ENCODE assay signal across 22 cellular contexts in the genomic region with DNA sequence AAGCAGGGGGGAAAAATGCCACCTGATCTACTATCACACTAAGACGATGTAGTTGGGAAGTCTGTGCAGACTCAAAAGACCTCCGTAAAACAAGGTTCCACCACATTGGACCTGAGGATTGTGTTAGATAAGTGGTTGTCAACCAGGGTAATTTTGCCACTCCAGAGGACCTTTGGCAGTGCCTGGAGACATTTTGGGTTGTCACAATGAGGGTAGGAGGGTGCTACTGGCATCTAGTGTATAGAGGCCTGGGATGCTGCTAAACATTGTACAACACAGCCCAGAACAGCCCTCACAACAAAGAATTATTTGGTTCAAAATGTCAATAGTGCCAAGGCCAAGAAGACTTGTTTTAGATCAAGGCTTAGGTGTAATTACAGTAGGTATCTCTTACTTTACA. TPM values are rescaled to one million over a fixed set of nuclear protein-coding genes. Genes with fewer than 3 reads are reported as not detected.
DNase-seq lines count a peak whose midpoint lies in the region; ATAC-seq and TF ChIP-seq lines count a peak whose summit lies in the region.
"Had no signal": no experiment of that assay in that cellular context is flagged by ENCODE, and none has a peak within 500 bp of the region (broad histone marks: within the 10 kb centered on the region; RNA-seq: fewer than 3 reads in every experiment).

No MANE protein-coding gene starts in this region.

- H3K36me3 ChIP-seq in brain microvascular endothelial cell (replicated peaks): no peaks in the 10 kb centered on the region
- H3K36me3 ChIP-seq: neutrophil, right atrium auricular region, upper lobe of left lung had no signal

- H3K4me3 ChIP-seq in skin epidermis (no peak overlapping the region), brain microvascular endothelial cell (ENCODE audit: low read depth, low read length) (no peak overlapping the region)
- H3K4me3 ChIP-seq: A549, right atrium auricular region, upper lobe of left lung had no signal

- H3K27ac Mint-ChIP-seq in activated CD4-positive, alpha-beta T cell treated with anti-CD3 and anti-CD28 coated beads, Interleukin-2, amount 10 ng/mL, durations not matched to agents 24 days and 14 days: peak overlapping the region; percentile 92
- H3K27ac Mint-ChIP-seq in activated naive CD4-positive, alpha-beta T cell treated with anti-CD3 and anti-CD28 coated beads, Interleukin-2, amount 50 U/mL, for 72 hours: peak overlapping the region; percentile 100
- no peak overlapping the region for H3K27ac Mint-ChIP-seq in glutamatergic neuron (ENCODE audit: unreplicated experiment)

- H3K27me3 Mint-ChIP-seq in activated CD4-positive, alpha-beta T cell treated with anti-CD3 and anti-CD28 coated beads, Interleukin-2, amount 10 ng/mL, durations not matched to agents 24 days and 14 days: no peaks in the 10 kb centered on the region
- H3K27me3 Mint-ChIP-seq in glutamatergic neuron (ENCODE audit: unreplicated experiment): peaks cover 3% of the 10 kb centered on the region

- ATAC-seq in HG03354 (IDR thresholded peaks at IDR 0.05; ENCODE audit: poor library complexity, severe bottlenecking, unreplicated experiment): peak; percentile 11
- ATAC-seq in activated naive CD4-positive, alpha-beta T cell treated with anti-CD3 and anti-CD28 coated beads, Interleukin-2, amount 50 U/mL, for 72 hours: peak in 1 of 2 donors; percentile 8
- ATAC-seq: A549 had no signal

- peaks cover 86% of the 10 kb centered on the region for H3K4me1 Mint-ChIP-seq in activated CD4-positive, alpha-beta T cell treated with anti-CD3 and anti-CD28 coated beads, Interleukin-2, amount 10 ng/mL, durations not matched to agents 24 days and 14 days
- H3K4me1 Mint-ChIP-seq in glutamatergic neuron (ENCODE audit: low read depth, unreplicated experiment): no peaks in the 10 kb centered on the region

- peaks cover 69% of the 10 kb centered on the region for H3K36me3 Mint-ChIP-seq in activated CD4-positive, alpha-beta T cell treated with anti-CD3 and anti-CD28 coated beads, Interleukin-2, amount 10 ng/mL, durations not matched to agents 24 days and 14 days (ENCODE audit: low read depth)
- H3K36me3 Mint-ChIP-seq in activated naive CD4-positive, alpha-beta T cell treated with anti-CD3 and anti-CD28 coated beads, Interleukin-2, amount 50 U/mL, for 72 hours: peaks cover 50 to 63% of the 10 kb centered on the region in 2 donors
- H3K36me3 Mint-ChIP-seq in glutamatergic neuron (ENCODE audit: unreplicated experiment): no peaks in the 10 kb centered on the region

- H3K27me3 ChIP-seq in brain microvascular endothelial cell (replicated peaks): no peaks in the 10 kb centered on the region
- H3K27me3 ChIP-seq: neutrophil, right atrium auricular region, upper lobe of left lung had no signal

- peak overlapping the region; percentile 75 for H3K4me3 Mint-ChIP-seq in activated CD4-positive, alpha-beta T cell treated with anti-CD3 and anti-CD28 coated beads, Interleukin-2, amount 10 ng/mL, durations not matched to agents 24 days and 14 days
- no peak overlapping the region for H3K4me3 Mint-ChIP-seq in glutamatergic neuron (ENCODE audit: unreplicated experiment)

- TF ChIP-seq CTCF in glutamatergic neuron (IDR thresholded peaks at IDR 0.05; ENCODE audit: partially characterized antibody, unreplicated experiment) (no peak), brain microvascular endothelial cell (IDR thresholded peaks at IDR 0.05; ENCODE audit: low read depth, low read length, missing control alignments) (no peak)

- in situ Hi-C loops in brain microvascular endothelial cell (cut with HindIII; ENCODE audit: low pct_ligation_motif_present, low sequenced_read_pairs): no loop called here

- intact Hi-C loops in activated CD4-positive, alpha-beta T cell treated with anti-CD3 and anti-CD28 coated beads, Interleukin-2, amount 10 ng/mL, durations not matched to agents 24 days and 14 days (cut with micrococcal nuclease): loop anchor here (1.0 to 10.0 kb wide), 6 partner anchors 14 to 795 kb away; a partner anchor contains a TSS

- DNase-seq in activated CD4-positive, alpha-beta T cell treated with anti-CD3 and anti-CD28 coated beads, Interleukin-2, amount 10 ng/mL, durations not matched to agents 24 days and 14 days: peak; percentile 73
- no peak for DNase-seq in activated CD4-positive, alpha-beta T cell treated with anti-CD3 and anti-CD28 coated beads, Interleukin-2, amount 50 U/mL, for 4 hours
- DNase-seq in activated naive CD4-positive, alpha-beta T cell treated with anti-CD3 and anti-CD28 coated beads, Interleukin-2, amount 50 U/mL, for 72 hours (ENCODE audit: low spot score in 2 of 2): no peak
- DNase-seq in DMS114 treated with DMSO at 0.1 percent for 48 hours (lab: John Stamatoyannopoulos, UW; ENCODE audit: unreplicated experiment) (no peak), glutamatergic neuron (no peak), brain microvascular endothelial cell (no peak)
- DNase-seq: COR-L47; HCEC 1CT; mesendoderm; NCI-H1694; NCI-H446 treated with DMSO at 0.1 percent for 48 hours; stimulated activated CD4-positive, alpha-beta T cell treated with anti-CD3 and anti-CD28 coated beads, Interleukin-2, amount 100 ng/mL, for 24 hours; upper lobe of left lung had no signal

- peaks cover 14% of the 10 kb centered on the region for H3K9me3 Mint-ChIP-seq in activated CD4-positive, alpha-beta T cell treated with anti-CD3 and anti-CD28 coated beads, Interleukin-2, amount 10 ng/mL, durations not matched to agents 24 days and 14 days
- peaks cover 4 to 11% of the 10 kb centered on the region in 2 donors for H3K9me3 Mint-ChIP-seq in activated naive CD4-positive, alpha-beta T cell treated with anti-CD3 and anti-CD28 coated beads, Interleukin-2, amount 50 U/mL, for 72 hours
- peaks cover 2% of the 10 kb centered on the region for H3K9me3 Mint-ChIP-seq in glutamatergic neuron (ENCODE audit: unreplicated experiment)

- H3K27ac ChIP-seq in skin epidermis: peak overlapping the region in 17 of 21 experiments; percentile 3 to 78 (median 61)
- H3K27ac ChIP-seq in brain microvascular endothelial cell: no peak overlapping the region
- H3K27ac ChIP-seq: A549, neutrophil, right atrium auricular region had no signal

RNA-seq across cellular contexts. Expression of a gene that starts 14.6 kb away (rescaled TPM):
- total RNA-seq in activated CD4-positive, alpha-beta T cell treated with anti-CD3 and anti-CD28 coated beads, Interleukin-2, amount 10 ng/mL, durations not matched to agents 24 days and 14 days: 587 and 596 TPM in 2 replicates
- total RNA-seq in activated naive CD4-positive, alpha-beta T cell treated with anti-CD3 and anti-CD28 coated beads, Interleukin-2, amount 50 U/mL, for 72 hours: 100 to 1,000 TPM; 306 to 517 TPM
- not detected for total RNA-seq in glutamatergic neuron (ENCODE audit: unreplicated experiment)
- total RNA-seq: endothelial cell of umbilical vein, G401, OCI-LY7, SK-MEL-5 had no signal

Comparison
In these comparisons a context has a peak if more than half of its experiments do, and no peak if none do; other contexts are left out.
1. RNA of a gene that starts 14.6 kb away (total RNA-seq): 587 to 596 TPM in activated CD4-positive, alpha-beta T cell treated with anti-CD3 and anti-CD28 coated beads, Interleukin-2, amount 10 ng/mL, durations not matched to agents 24 days and 14 days and 306 to 517 TPM in activated naive CD4-positive, alpha-beta T cell treated with anti-CD3 and anti-CD28 coated beads, Interleukin-2, amount 50 U/mL, for 72 hours; not detected in glutamatergic neuron (single experiment); every median in the first group is over 100 times any median in the second.